Comparison of ENCODE assay signal across 10 cellular contexts in genomic region chr6:135129139-135129867, GRCh38. TPM values are rescaled to one million over a fixed set of nuclear protein-coding genes. Genes with fewer than 3 reads are reported as not detected.
DNase-seq lines count a peak whose midpoint lies in the region; ATAC-seq and TF ChIP-seq lines count a peak whose summit lies in the region.
"Had no signal": no experiment of that assay in that cellular context is flagged by ENCODE, and none has a peak within 500 bp of the region (broad histone marks: within the 10 kb centered on the region; RNA-seq: fewer than 3 reads in every experiment).

No MANE protein-coding gene starts in this region.

- H3K27ac Mint-ChIP-seq in CD4-positive, alpha-beta memory T cell, result peak overlapping the region; percentile 90 to 98 (median 95)

- no peaks in the 10 kb centered on the region for H3K9me3 Mint-ChIP-seq in CD4-positive, alpha-beta memory T cell

- H3K27me3 Mint-ChIP-seq in CD4-positive, alpha-beta memory T cell, result no peaks in the 10 kb centered on the region

- peaks cover 23% of the 10 kb centered on the region for H3K4me1 ChIP-seq in CD4-positive, alpha-beta memory T cell (ENCODE audit: insufficient read depth, low read length)

- intact Hi-C loops in CD4-positive, alpha-beta memory T cell (cut with micrococcal nuclease), result loop anchor here (2.0 to 5.0 kb wide), 2 partner anchors 42 to 75 kb away; partner anchors contain the start of gene HBS1L
- intact Hi-C loops in lower leg skin (cut with DNase I; ENCODE audit: low total_unique reads), result no loop called here

- no peak overlapping the region for H3K4me3 ChIP-seq in CD4-positive, alpha-beta memory T cell (ENCODE audit: low read length in 2 of 2)
- no peak overlapping the region for H3K4me3 ChIP-seq in lower leg skin (ENCODE audit: low read depth, poor library complexity, severe bottlenecking)

- CTCF ChIA-PET in CD4-positive, alpha-beta memory T cell (lab: Charles Lee; ENCODE audit: partially characterized antibody), result interaction anchor here (0.6 to 2.4 kb wide), 15 partner anchors 10 to 189 kb away, joined by 3 to 24 read pairs (median 5); partner anchors contain the start of gene HBS1L

- no peaks in the 10 kb centered on the region for H3K9me3 ChIP-seq in CD4-positive, alpha-beta memory T cell (ENCODE audit: control insufficient read depth in 1 of 2, low read length in 2 of 2)

- TF ChIP-seq CTCF in lower leg skin (IDR thresholded peaks at IDR 0.05), result no peak

- no peaks in the 10 kb centered on the region for H3K36me3 ChIP-seq in CD4-positive, alpha-beta memory T cell (ENCODE audit: insufficient read depth, low read length)

- WGBS in lower leg skin, 2 donors, result 77 to 87% methylated on average over 8 of the region's 8 CpGs

- ATAC-seq in GM19468 (IDR thresholded peaks at IDR 0.05; ENCODE audit: extremely low read depth, unreplicated experiment) (peak; percentile 33), HG03432 (IDR thresholded peaks at IDR 0.05; ENCODE audit: unreplicated experiment) (peak; percentile 53), HG03521 (IDR thresholded peaks at IDR 0.05; ENCODE audit: unreplicated experiment) (no peak)

- H3K36me3 Mint-ChIP-seq in CD4-positive, alpha-beta memory T cell, result no peaks in the 10 kb centered on the region

- no peaks in the 10 kb centered on the region for H3K27me3 ChIP-seq in CD4-positive, alpha-beta memory T cell (ENCODE audit: insufficient read depth, low read length)

- H3K4me1 Mint-ChIP-seq in CD4-positive, alpha-beta memory T cell, result peaks cover 15 to 34% (median 30%) of the 10 kb centered on the region in 4 donors

- H3K27ac ChIP-seq in CD4-positive, alpha-beta memory T cell (ENCODE audit: low read depth, low read length), result peak overlapping the region; percentile 25
- H3K27ac ChIP-seq: VCaP had no signal

- TF ChIP-seq POLR2A in lower leg skin (IDR thresholded peaks at IDR 0.05), result no peak

- peak in 4 of 5 donors; percentile 6 to 16 (median 14) for DNase-seq in CD4-positive, alpha-beta memory T cell
- peak; percentile 51 to 67 for DNase-seq in activated T-cell treated with anti-CD3 and anti-CD28 coated beads, Interleukin-2, amount 50 U/mL, for 48 hours
- DNase-seq in HuH-7 (ENCODE audit: low spot score) (no peak), lower leg skin (ENCODE audit: low spot score in 2 of 2) (no peak), NCI-H1092 treated with DMSO at 0.1 percent for 48 hours (lab: John Stamatoyannopoulos, UW) (no peak)
- DNase-seq: DMS153 had no signal

- POLR2A ChIA-PET in CD4-positive, alpha-beta memory T cell (lab: Charles Lee; ENCODE audit: partially characterized antibody), result interaction anchor here (0.8 to 2.3 kb wide), 14 partner anchors 9 to 1160 kb away, joined by 3 to 14 read pairs (median 5); partner anchors contain the start of genes BCLAF1 and HBS1L

- peak overlapping the region in 7 of 8 donors; percentile 36 to 91 (median 82) for H3K4me3 Mint-ChIP-seq in CD4-positive, alpha-beta memory T cell

RNA-seq across cellular contexts. Expression of gene MYB, which starts 51.8 kb away (rescaled TPM):
- total RNA-seq in CD4-positive, alpha-beta memory T cell, result 1 to 10 TPM; 3.9 to 4.7 TPM
- polyA plus RNA-seq in CD4-positive, alpha-beta memory T cell, result under 1 TPM; 0.31 to 0.35 TPM
- total RNA-seq in lower leg skin, result 1 to 10 TPM; 7.4 to 8.6 (median 7.5) TPM

Comparison
In these comparisons a context has a peak if more than half of its experiments do, and no peak if none do; other contexts are left out.
1. DNase-seq: peak in CD4-positive, alpha-beta memory T cell (4 of 5) and activated T-cell treated with anti-CD3 and anti-CD28 coated beads, Interleukin-2, amount 50 U/mL, for 48 hours (2 of 2); none in HuH-7 (single experiment), lower leg skin (0 of 2) and NCI-H1092 treated with DMSO at 0.1 percent for 48 hours (single experiment).